Comparison of ENCODE assay signal across 9 cellular contexts in the genomic region with DNA sequence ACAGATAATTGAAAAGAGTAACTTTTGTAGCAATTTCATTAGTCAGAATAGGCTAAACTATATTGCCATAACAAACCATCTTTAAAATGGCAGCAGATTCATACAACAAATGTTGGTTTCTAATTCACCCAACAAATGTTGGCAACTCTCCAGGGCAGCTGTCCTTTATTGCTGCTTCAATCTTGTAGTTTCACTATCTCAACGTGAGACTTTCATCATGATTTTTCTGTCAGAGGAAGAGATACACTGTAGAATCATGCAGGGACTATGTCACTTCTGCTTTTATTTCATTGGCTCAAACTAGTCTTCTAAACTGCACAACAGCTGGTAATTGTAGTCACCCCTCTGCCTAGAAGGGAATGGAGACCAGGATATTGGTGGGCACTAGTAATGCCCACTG.
DNase-seq lines count a peak whose midpoint lies in the region; ATAC-seq, FAIRE-seq and TF ChIP-seq lines count a peak whose summit lies in the region.
"Had no signal": no experiment of that assay in that cellular context is flagged by ENCODE, and none has a peak within 500 bp of the region (broad histone marks: within the 10 kb centered on the region; RNA-seq: fewer than 3 reads in every experiment).

No MANE protein-coding gene starts in this region.

- TF ChIP-seq RAD21 in A549 (conservative IDR thresholded peaks at IDR 0.05 in 1 of 2, IDR thresholded peaks at IDR 0.05 in 1 of 2) = no peak

- ATAC-seq in A549 (no peak; a peak in 1 of 6 replicates), GM21619 (IDR thresholded peaks at IDR 0.05; ENCODE audit: unreplicated experiment) (no peak)

- peak; percentile 18 for FAIRE-seq in A549 (lab: Jason Lieb, UNC)

- H3K9me3 ChIP-seq in A549 (no peaks in the 10 kb centered on the region), ovary (no peaks in the 10 kb centered on the region), esophagus squamous epithelium (no peaks in the 10 kb centered on the region)

- TF ChIP-seq CTCF in A549 (IDR thresholded peaks at IDR 0.05) = no peak
- no peak for TF ChIP-seq CTCF in GM20000 (IDR thresholded peaks at IDR 0.05; ENCODE audit: extremely low read depth, missing control alignments)
- no peak for TF ChIP-seq CTCF in fibroblast of mammary gland (conservative IDR thresholded peaks at IDR 0.05; ENCODE audit: control insufficient read depth, insufficient read depth, low read depth, low read length)
- no peak for TF ChIP-seq CTCF in ovary (IDR thresholded peaks at IDR 0.05)
- TF ChIP-seq CTCF in esophagus squamous epithelium (IDR thresholded peaks at IDR 0.05) = no peak

- no peak for TF ChIP-seq EP300 in A549 (IDR thresholded peaks at IDR 0.05)
- no peak for TF ChIP-seq EP300 in ovary (IDR thresholded peaks at IDR 0.05)

- no peak overlapping the region for H3K27ac ChIP-seq in A549
- H3K27ac ChIP-seq in ovary = no peak overlapping the region
- no peak overlapping the region for H3K27ac ChIP-seq in esophagus squamous epithelium

- WGBS in A549 (ENCODE audit: missing lambda C conversion rate) = 66% methylated on average over 1 of the region's 1 CpG
- 28 to 44% (median 34%) methylated on average over 1 of the region's 1 CpG for WGBS in ovary, 3 donors
- WGBS in esophagus squamous epithelium, 2 donors = 10 to 40% methylated on average over 1 of the region's 1 CpG

- no peak for DNase-seq in A549 (ENCODE audit: low read depth in 1 of 2, low spot score in 1 of 2)
- DNase-seq in GM20000 (ENCODE audit: low spot score) = peak; percentile 4
- DNase-seq in NOMO-1 treated with dmso at 0.1 percent for 144 hours (lab: John Stamatoyannopoulos, UW; ENCODE audit: unreplicated experiment) = peak; percentile 49
- peak; percentile 57 for DNase-seq in fibroblast of mammary gland (ENCODE audit: low read depth)
- DNase-seq in ovary = no peak
- DNase-seq in activated T-cell treated with anti-CD3 and anti-CD28 coated beads for 4 hours = no peak
- DNase-seq in esophagus squamous epithelium (lab: John Stamatoyannopoulos, UW) = no peak
- DNase-seq: cerebellar nuclear complex had no signal

- H3K36me3 ChIP-seq in ovary (no peaks in the 10 kb centered on the region), esophagus squamous epithelium (no peaks in the 10 kb centered on the region)

- H3K4me1 ChIP-seq in A549 = no peaks in the 10 kb centered on the region
- no peaks in the 10 kb centered on the region for H3K4me1 ChIP-seq in ovary (ENCODE audit: insufficient read depth)
- H3K4me1 ChIP-seq in esophagus squamous epithelium = no peaks in the 10 kb centered on the region

- H3K4me2 ChIP-seq in A549 = no peak overlapping the region

- H3K27me3 ChIP-seq in ovary = no peaks in the 10 kb centered on the region
- no peaks in the 10 kb centered on the region for H3K27me3 ChIP-seq in esophagus squamous epithelium

- POLR2A ChIA-PET in A549 (lab: Yijun Ruan, JAX) = no interaction called here

- TF ChIP-seq POLR2A in A549 (IDR thresholded peaks at IDR 0.05; ENCODE audit: low read length) = no peak
- TF ChIP-seq POLR2A in ovary (IDR thresholded peaks at IDR 0.05) = no peak
- no peak for TF ChIP-seq POLR2A in esophagus squamous epithelium (IDR thresholded peaks at IDR 0.05)

- CTCF ChIA-PET in A549 (lab: Yijun Ruan, JAX) = interaction anchor here (0.5 to 1.2 kb wide), 2 partner anchors 10 to 325 kb away, joined by 3 read pairs; no protein-coding TSS in a partner anchor

- no peak overlapping the region for H3K4me3 ChIP-seq in A549
- H3K4me3 ChIP-seq in fibroblast of mammary gland (ENCODE audit: control insufficient read depth, low read depth, low read length) = no peak overlapping the region
- no peak overlapping the region for H3K4me3 ChIP-seq in ovary
- H3K4me3 ChIP-seq in esophagus squamous epithelium = no peak overlapping the region

- intact Hi-C loops in ovary (cut with DNase I) = no loop called here
- intact Hi-C loops in esophagus squamous epithelium (cut with DNase I) = no loop called here

TF ChIP-seq in A549, 52 proteins besides CTCF, POLR2A, EP300 and RAD21:
- TF ChIP-seq KDM1A (IDR thresholded peaks at IDR 0.05; ENCODE audit: low read depth) (no peak), GATA3 (IDR thresholded peaks at IDR 0.05; ENCODE audit: borderline replicate concordance) (no peak), PHF8 (IDR thresholded peaks at IDR 0.05; ENCODE audit: borderline replicate concordance, low read depth) (no peak), ZFP36 (IDR thresholded peaks at IDR 0.05; ENCODE audit: borderline replicate concordance, partially characterized antibody) (no peak), KDM5A (IDR thresholded peaks at IDR 0.05) (no peak), FOXS1 (CRISPR knock-in tag; IDR thresholded peaks at IDR 0.05) (no peak), EHF (CRISPR knock-in tag; IDR thresholded peaks at IDR 0.05) (no peak), HDAC2 (IDR thresholded peaks at IDR 0.05) (no peak), EHMT2 (IDR thresholded peaks at IDR 0.05; ENCODE audit: low read depth) (no peak), RCOR1 (IDR thresholded peaks at IDR 0.05; ENCODE audit: low read depth, low read length) (no peak)
- TF ChIP-seq, protein P1, sequence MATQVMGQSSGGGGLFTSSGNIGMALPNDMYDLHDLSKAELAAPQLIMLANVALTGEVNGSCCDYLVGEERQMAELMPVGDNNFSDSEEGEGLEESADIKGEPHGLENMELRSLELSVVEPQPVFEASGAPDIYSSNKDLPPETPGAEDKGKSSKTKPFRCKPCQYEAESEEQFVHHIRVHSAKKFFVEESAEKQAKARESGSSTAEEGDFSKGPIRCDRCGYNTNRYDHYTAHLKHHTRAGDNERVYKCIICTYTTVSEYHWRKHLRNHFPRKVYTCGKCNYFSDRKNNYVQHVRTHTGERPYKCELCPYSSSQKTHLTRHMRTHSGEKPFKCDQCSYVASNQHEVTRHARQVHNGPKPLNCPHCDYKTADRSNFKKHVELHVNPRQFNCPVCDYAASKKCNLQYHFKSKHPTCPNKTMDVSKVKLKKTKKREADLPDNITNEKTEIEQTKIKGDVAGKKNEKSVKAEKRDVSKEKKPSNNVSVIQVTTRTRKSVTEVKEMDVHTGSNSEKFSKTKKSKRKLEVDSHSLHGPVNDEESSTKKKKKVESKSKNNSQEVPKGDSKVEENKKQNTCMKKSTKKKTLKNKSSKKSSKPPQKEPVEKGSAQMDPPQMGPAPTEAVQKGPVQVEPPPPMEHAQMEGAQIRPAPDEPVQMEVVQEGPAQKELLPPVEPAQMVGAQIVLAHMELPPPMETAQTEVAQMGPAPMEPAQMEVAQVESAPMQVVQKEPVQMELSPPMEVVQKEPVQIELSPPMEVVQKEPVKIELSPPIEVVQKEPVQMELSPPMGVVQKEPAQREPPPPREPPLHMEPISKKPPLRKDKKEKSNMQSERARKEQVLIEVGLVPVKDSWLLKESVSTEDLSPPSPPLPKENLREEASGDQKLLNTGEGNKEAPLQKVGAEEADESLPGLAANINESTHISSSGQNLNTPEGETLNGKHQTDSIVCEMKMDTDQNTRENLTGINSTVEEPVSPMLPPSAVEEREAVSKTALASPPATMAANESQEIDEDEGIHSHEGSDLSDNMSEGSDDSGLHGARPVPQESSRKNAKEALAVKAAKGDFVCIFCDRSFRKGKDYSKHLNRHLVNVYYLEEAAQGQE (IDR thresholded peaks at IDR 0.05) = no peak
- TF ChIP-seq, protein P2, sequence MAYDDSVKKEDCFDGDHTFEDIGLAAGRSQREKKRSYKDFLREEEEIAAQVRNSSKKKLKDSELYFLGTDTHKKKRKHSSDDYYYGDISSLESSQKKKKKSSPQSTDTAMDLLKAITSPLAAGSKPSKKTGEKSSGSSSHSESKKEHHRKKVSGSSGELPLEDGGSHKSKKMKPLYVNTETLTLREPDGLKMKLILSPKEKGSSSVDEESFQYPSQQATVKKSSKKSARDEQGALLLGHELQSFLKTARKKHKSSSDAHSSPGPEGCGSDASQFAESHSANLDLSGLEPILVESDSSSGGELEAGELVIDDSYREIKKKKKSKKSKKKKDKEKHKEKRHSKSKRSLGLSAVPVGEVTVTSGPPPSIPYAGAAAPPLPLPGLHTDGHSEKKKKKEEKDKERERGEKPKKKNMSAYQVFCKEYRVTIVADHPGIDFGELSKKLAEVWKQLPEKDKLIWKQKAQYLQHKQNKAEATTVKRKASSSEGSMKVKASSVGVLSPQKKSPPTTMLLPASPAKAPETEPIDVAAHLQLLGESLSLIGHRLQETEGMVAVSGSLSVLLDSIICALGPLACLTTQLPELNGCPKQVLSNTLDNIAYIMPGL (CRISPR knock-in tag; IDR thresholded peaks at IDR 0.05; ENCODE audit: borderline replicate concordance) = no peak

Comparison
In these comparisons a context has a peak if more than half of its experiments do, and no peak if none do; other contexts are left out.
1. DNase-seq: peak in GM20000 (single experiment), NOMO-1 treated with dmso at 0.1 percent for 144 hours (single experiment) and fibroblast of mammary gland (single experiment); none in A549 (0 of 2), ovary (0 of 5), activated T-cell treated with anti-CD3 and anti-CD28 coated beads for 4 hours (single experiment) and esophagus squamous epithelium (single experiment).